ENCODE assay signal across 8 cellular contexts in genomic region chr12:123660328-123660727, GRCh38. TPM values are rescaled to one million over a fixed set of nuclear protein-coding genes. Genes with fewer than 3 reads are reported as not detected.
DNase-seq lines count a peak whose midpoint lies in the region; ATAC-seq, FAIRE-seq and TF ChIP-seq lines count a peak whose summit lies in the region.
"Had no signal": no experiment of that assay in that cellular context is flagged by ENCODE, and none has a peak within 500 bp of the region (broad histone marks: within the 10 kb centered on the region; RNA-seq: fewer than 3 reads in every experiment).

No MANE protein-coding gene starts in this region.

- H2AK5ac ChIP-seq in trophoblast cell (ENCODE audit: low read length) = no peak overlapping the region

- H3K4me2 ChIP-seq in GM23248 (ENCODE audit: unreplicated experiment) = peak overlapping the region; percentile 71
- H3K4me2 ChIP-seq in trophoblast cell (ENCODE audit: low read length) = no peak overlapping the region
- no peak overlapping the region for H3K4me2 ChIP-seq in HepG2 (ENCODE audit: low read depth, low read length)

- TF ChIP-seq POLR2A in HepG2 (IDR thresholded peaks at IDR 0.05; ENCODE audit: insufficient read depth in 1 of 2, low read depth in 2 of 2, low read length in 2 of 2) = no peak

- no peak for ATAC-seq in HepG2
- ATAC-seq in HG02973 (IDR thresholded peaks at IDR 0.05; ENCODE audit: unreplicated experiment) = no peak

- no peaks in the 10 kb centered on the region; the same call in 1 of the 2 replicates for H4K20me1 ChIP-seq in GM23248 (ENCODE audit: insufficient read depth)
- H4K20me1 ChIP-seq in HepG2 (ENCODE audit: insufficient read depth, low read length) = no peaks in the 10 kb centered on the region

- peaks cover 26% of the 10 kb centered on the region for H3K4me1 ChIP-seq in GM23248 (ENCODE audit: insufficient read depth)
- no peaks in the 10 kb centered on the region for H3K4me1 ChIP-seq in trophoblast cell (ENCODE audit: control insufficient read depth in 1 of 2, insufficient read depth in 2 of 2, low read length in 2 of 2)
- no peaks in the 10 kb centered on the region for H3K4me1 ChIP-seq in HepG2 (ENCODE audit: insufficient read depth, low read length)

- H3K36me3 ChIP-seq in GM23248 (ENCODE audit: low read depth) (peaks cover 29% of the 10 kb centered on the region), trophoblast cell (ENCODE audit: control insufficient read depth in 1 of 2, insufficient read depth in 2 of 2, low read length in 2 of 2) (peaks cover 10 to 11% of the 10 kb centered on the region in 2 experiments), HepG2 (replicated peaks in 1 of 2; ENCODE audit: control insufficient read depth in 1 of 2, insufficient read depth in 2 of 2, low read length in 2 of 2) (peaks cover 2 to 32% of the 10 kb centered on the region in 2 experiments; a peak in 4 of 5 replicates)

- no peaks in the 10 kb centered on the region for H3K9me3 ChIP-seq in GM23248 (ENCODE audit: low read depth)
- no peaks in the 10 kb centered on the region for H3K9me3 ChIP-seq in trophoblast cell (ENCODE audit: insufficient read depth, low read depth, low read length)
- no peaks in the 10 kb centered on the region for H3K9me3 ChIP-seq in HepG2 (ENCODE audit: low read length)

- H3K27ac ChIP-seq in GM23248 (peak overlapping the region; percentile 89), trophoblast cell (ENCODE audit: low read depth, low read length) (no peak overlapping the region), HepG2 (ENCODE audit: extremely low read length, insufficient read depth, low read length) (no peak overlapping the region)

- H2BK12ac ChIP-seq in trophoblast cell (ENCODE audit: low read length) = no peak overlapping the region

- H3K4ac ChIP-seq in trophoblast cell (ENCODE audit: low read depth, low read length) = no peak overlapping the region

- DNase-seq in GM23248 (peak; percentile 96), astrocyte of the cerebellum (ENCODE audit: low read depth) (peak; percentile 11), trophoblast cell (peak; percentile 46 to 88), HepG2 (ENCODE audit: low spot score) (no peak), NCI-H1105 treated with DMSO at 0.1 percent for 48 hours (lab: John Stamatoyannopoulos, UW) (no peak)
- DNase-seq: dorsolateral prefrontal cortex had no signal

- TF ChIP-seq EP300 in HepG2 (IDR thresholded peaks at IDR 0.05; ENCODE audit: low read depth in 2 of 2, low read length in 2 of 2) (no peak), HepG2 (CRISPR knock-in tag; IDR thresholded peaks at IDR 0.05; ENCODE audit: borderline replicate concordance) (no peak)

- H3K9me2 ChIP-seq in GM23248 (ENCODE audit: insufficient read depth) = no peaks in the 10 kb centered on the region

- H3F3A ChIP-seq in GM23248 (ENCODE audit: insufficient read depth) = peaks cover 35% of the 10 kb centered on the region

- H3K9ac ChIP-seq in GM23248 (peak overlapping the region; percentile 75), trophoblast cell (ENCODE audit: low read length) (no peak overlapping the region), HepG2 (ENCODE audit: insufficient read depth, low read depth, low read length) (no peak overlapping the region)

- no peaks in the 10 kb centered on the region for H3K79me2 ChIP-seq in GM23248 (ENCODE audit: insufficient read depth)
- H3K79me2 ChIP-seq in trophoblast cell (ENCODE audit: control insufficient read depth, insufficient read depth, low read length, poor library complexity) = no peaks in the 10 kb centered on the region
- H3K79me2 ChIP-seq in HepG2 (ENCODE audit: insufficient read depth, low read length) = no peaks in the 10 kb centered on the region

- H2BK120ac ChIP-seq in trophoblast cell (ENCODE audit: insufficient read depth, low read length, poor library complexity) = no peak overlapping the region

- no peak for FAIRE-seq in HepG2 (lab: Jason Lieb, UNC)
- FAIRE-seq: TTC549 had no signal

- H3K27me3 ChIP-seq in GM23248 (replicated peaks; ENCODE audit: insufficient read depth) = no peaks in the 10 kb centered on the region
- H3K27me3 ChIP-seq in trophoblast cell (ENCODE audit: insufficient read depth, low read length) = no peaks in the 10 kb centered on the region
- no peaks in the 10 kb centered on the region for H3K27me3 ChIP-seq in HepG2 (ENCODE audit: control insufficient read depth in 1 of 2, insufficient read depth in 2 of 2, low read length in 2 of 2)
- H3K27me3 ChIP-seq: dorsolateral prefrontal cortex had no signal

- H4K8ac ChIP-seq in trophoblast cell (ENCODE audit: low read depth, low read length) = no peak overlapping the region

- TF ChIP-seq CTCF in astrocyte of the cerebellum (IDR thresholded peaks at IDR 0.05; ENCODE audit: low read depth, low read length, missing control alignments) (no peak), HepG2 (CRISPR knock-in tag; IDR thresholded peaks at IDR 0.05) (no peak)

- no peak overlapping the region for H4K12ac ChIP-seq in trophoblast cell (ENCODE audit: low read depth, low read length)

- POLR2A ChIA-PET in HepG2 (lab: Yijun Ruan, JAX) = interaction anchor here (1.4 kb wide), 1 partner anchor 51 kb away, joined by 6 read pairs; the partner anchor contains the start of gene ATP6V0A2

- H3K4me3 ChIP-seq in GM23248 (peak overlapping the region; percentile 60), astrocyte of the cerebellum (ENCODE audit: low read depth, low read length) (no peak overlapping the region), trophoblast cell (ENCODE audit: low read depth, low read length) (no peak overlapping the region), HepG2 (replicated peaks in 1 of 3; ENCODE audit: insufficient read depth in 1 of 3, low read depth in 2 of 3, low read length in 3 of 3) (no peak overlapping the region)
- H3K4me3 ChIP-seq: dorsolateral prefrontal cortex had no signal

- in situ Hi-C loops in GM23248 (cut with MboI) (no loop called here), astrocyte of the cerebellum (cut with HindIII; ENCODE audit: low sequenced_read_pairs) (loop anchor here (25.0 kb wide), 1 partner anchor 327 kb away; no protein-coding TSS in a partner anchor), HepG2 (cut with HindIII; ENCODE audit: extremely low pct_ligation_motif_present, low pct_unique_long_range_greater_than_20kb) (no loop called here)

- intact Hi-C loops in HepG2 (cut with micrococcal nuclease; ENCODE audit: unreplicated experiment) = no loop called here

- no peaks in the 10 kb centered on the region for H3K79me1 ChIP-seq in trophoblast cell (ENCODE audit: low read length)

- H3K23ac ChIP-seq in trophoblast cell (ENCODE audit: low read length) = no peak overlapping the region

- no peak for TF ChIP-seq RAD21 in HepG2 (CRISPR knock-in tag; IDR thresholded peaks at IDR 0.05)

- no peak overlapping the region for H3K18ac ChIP-seq in trophoblast cell (ENCODE audit: low read length)

- H2AFZ ChIP-seq in GM23248 = peak overlapping the region; percentile 55
- no peak overlapping the region for H2AFZ ChIP-seq in trophoblast cell (ENCODE audit: insufficient read depth, low read length, poor library complexity)
- no peak overlapping the region for H2AFZ ChIP-seq in HepG2 (ENCODE audit: low read length)

- no peak overlapping the region for H2BK5ac ChIP-seq in trophoblast cell (ENCODE audit: low read depth, low read length, poor library complexity)

- 0% methylated on average over 3 of the region's 3 CpGs for WGBS in GM23248 (ENCODE audit: low coverage in 1 of 2, low lambda C conversion rate in 2 of 2, missing lambda C conversion rate in 2 of 2), 2 experiments
- WGBS in trophoblast cell (ENCODE audit: extremely low coverage, insufficient coverage, insufficient read length) = no CpG with 5 or more reads among the region's 3 CpGs
- over 99% methylated on average over 3 of the region's 3 CpGs for WGBS in HepG2 (ENCODE audit: low lambda C conversion rate)

- H4K91ac ChIP-seq in trophoblast cell (ENCODE audit: low read depth, low read length) = no peak overlapping the region

- no peak overlapping the region for H3K14ac ChIP-seq in trophoblast cell (ENCODE audit: low read length)

- no TSS peak for BruUV-seq in HepG2 (replicated peaks; lab: Mats Ljungman, UMichigan)

- CTCF ChIA-PET in HepG2 (lab: Yijun Ruan, JAX; ENCODE audit: low intra/inter-chr PET ratio, low total read pairs) = no interaction called here

RNA-seq across cellular contexts. Expression of gene TCTN2, which starts 10.6 kb away (rescaled TPM):
- total RNA-seq in GM23248 (2014; rRNA removed; shearing (Covaris generic)) = 9.3 and 13.3 TPM in 2 replicates
- polyA plus RNA-seq in GM23248 (2016; fragmentation: Nextera tagmentation; extraction: Ambion mirVana) (4.4 and 5.0 TPM in 2 replicates), HepG2 (2011; rRNA removed) (3.9 and 5.0 TPM in 2 replicates)
- 7.2 and 7.3 TPM in 2 replicates for polyA plus RNA-seq in trophoblast cell (2013)
- total RNA-seq in HepG2 (2016; rRNA removed; fragmentation: Illumina TruSeq; extraction: Trizol) = 4.1 and 8.1 TPM in 2 replicates
- total RNA-seq in HepG2 (2016; cell fraction: cytosol; rRNA removed; fragmentation: Illumina TruSeq; extraction: Trizol; ENCODE audit: low read depth) = 3.3 and 4.2 TPM in 2 replicates
- total RNA-seq in HepG2 (2016; cell fraction: insoluble cytoplasmic fraction; rRNA removed; fragmentation: Illumina TruSeq; extraction: Trizol) = 4.1 and 7.3 TPM in 2 replicates
- total RNA-seq in HepG2 (2016; cell fraction: membrane; rRNA removed; fragmentation: Illumina TruSeq; extraction: Trizol) = 4.9 and 5.0 TPM in 2 replicates
- total RNA-seq in HepG2 (2016; cell fraction: nucleus; rRNA removed; fragmentation: Illumina TruSeq; extraction: Trizol) = 7.9 and 8.3 TPM in 2 replicates
- 2.7 and 3.2 TPM in 2 replicates for polyA plus RNA-seq in HepG2 (2011; cell fraction: cytosol; rRNA removed)
- polyA plus RNA-seq in HepG2 (2011; cell fraction: nucleus; rRNA removed) = 6.4 and 6.7 TPM in 2 replicates
- 3.7 and 5.5 TPM in 2 replicates for polyA plus RNA-seq in HepG2 (2012)
- 0.93 and 1.1 TPM in 2 replicates for polyA plus RNA-seq in HepG2 (2016; cell fraction: cytosol; fragmentation: Illumina TruSeq; extraction: Trizol; ENCODE audit: low read depth)
- 3.3 and 3.7 TPM in 2 replicates for polyA plus RNA-seq in HepG2 (2016; cell fraction: insoluble cytoplasmic fraction; fragmentation: Illumina TruSeq; extraction: Trizol; ENCODE audit: low read depth)
- 2.4 and 2.6 TPM in 2 replicates for polyA plus RNA-seq in HepG2 (2016; cell fraction: membrane; fragmentation: Illumina TruSeq; extraction: Trizol; ENCODE audit: low read depth)
- 12.7 and 13.0 TPM in 2 replicates for polyA plus RNA-seq in HepG2 (2016; cell fraction: nucleus; fragmentation: Illumina TruSeq; extraction: Trizol; ENCODE audit: insufficient read depth, low read depth)
- 11.6 and 14.2 TPM in 2 replicates for polyA minus RNA-seq in HepG2 (2011; rRNA and poly(A)+ RNA removed; ENCODE audit: low replicate concordance)
- 3.0 and 3.9 TPM in 2 replicates for polyA minus RNA-seq in HepG2 (2011; cell fraction: cytosol; rRNA and poly(A)+ RNA removed)
- polyA minus RNA-seq in HepG2 (2011; cell fraction: nucleus; rRNA and poly(A)+ RNA removed) = 4.5 and 6.1 TPM in 2 replicates

RNA-seq across cellular contexts. Expression of gene GTF2H3, which starts 26.7 kb away (rescaled TPM):
- total RNA-seq in GM23248 (2014; rRNA removed; shearing (Covaris generic)) = 38.7 and 54.5 TPM in 2 replicates
- polyA plus RNA-seq in GM23248 (2016; fragmentation: Nextera tagmentation; extraction: Ambion mirVana) (24.2 and 25.8 TPM in 2 replicates), HepG2 (2011; rRNA removed) (24.6 and 35.8 TPM in 2 replicates)
- polyA plus RNA-seq in trophoblast cell (2013) = 20.7 and 21.6 TPM in 2 replicates
- 58.8 and 88.6 TPM in 2 replicates for total RNA-seq in HepG2 (2016; rRNA removed; fragmentation: Illumina TruSeq; extraction: Trizol)
- total RNA-seq in HepG2 (2016; cell fraction: cytosol; rRNA removed; fragmentation: Illumina TruSeq; extraction: Trizol; ENCODE audit: low read depth) = 15.1 and 15.3 TPM in 2 replicates
- 59.9 and 91.7 TPM in 2 replicates for total RNA-seq in HepG2 (2016; cell fraction: insoluble cytoplasmic fraction; rRNA removed; fragmentation: Illumina TruSeq; extraction: Trizol)
- total RNA-seq in HepG2 (2016; cell fraction: membrane; rRNA removed; fragmentation: Illumina TruSeq; extraction: Trizol) = 10.1 and 11.7 TPM in 2 replicates
- 31.6 and 37.7 TPM in 2 replicates for total RNA-seq in HepG2 (2016; cell fraction: nucleus; rRNA removed; fragmentation: Illumina TruSeq; extraction: Trizol)
- polyA plus RNA-seq in HepG2 (2011; cell fraction: cytosol; rRNA removed) = 18.5 and 28.8 TPM in 2 replicates
- 9.9 and 10.3 TPM in 2 replicates for polyA plus RNA-seq in HepG2 (2011; cell fraction: nucleus; rRNA removed)
- polyA plus RNA-seq in HepG2 (2012) = 25.9 and 38.9 TPM in 2 replicates
- polyA plus RNA-seq in HepG2 (2016; cell fraction: cytosol; fragmentation: Illumina TruSeq; extraction: Trizol; ENCODE audit: low read depth) = 2.0 and 2.1 TPM in 2 replicates
- 54.9 and 61.2 TPM in 2 replicates for polyA plus RNA-seq in HepG2 (2016; cell fraction: insoluble cytoplasmic fraction; fragmentation: Illumina TruSeq; extraction: Trizol; ENCODE audit: low read depth)
- 4.9 and 5.3 TPM in 2 replicates for polyA plus RNA-seq in HepG2 (2016; cell fraction: membrane; fragmentation: Illumina TruSeq; extraction: Trizol; ENCODE audit: low read depth)
- polyA plus RNA-seq in HepG2 (2016; cell fraction: nucleus; fragmentation: Illumina TruSeq; extraction: Trizol; ENCODE audit: insufficient read depth, low read depth) = 35.7 and 38.8 TPM in 2 replicates
- polyA minus RNA-seq in HepG2 (2011; rRNA and poly(A)+ RNA removed; ENCODE audit: low replicate concordance) = 23.9 and 24.4 TPM in 2 replicates
- polyA minus RNA-seq in HepG2 (2011; cell fraction: cytosol; rRNA and poly(A)+ RNA removed) = 17.9 and 24.5 TPM in 2 replicates
- polyA minus RNA-seq in HepG2 (2011; cell fraction: nucleus; rRNA and poly(A)+ RNA removed) = 25.1 and 33.9 TPM in 2 replicates

RNA-seq across cellular contexts. Expression of gene EIF2B1, which starts 26.8 kb away (rescaled TPM):
- 88.0 and 108 TPM in 2 replicates for total RNA-seq in GM23248 (2014; rRNA removed; shearing (Covaris generic))
- 63.3 and 63.5 TPM in 2 replicates for polyA plus RNA-seq in GM23248 (2016; fragmentation: Nextera tagmentation; extraction: Ambion mirVana)
- 29.6 and 30.3 TPM in 2 replicates for polyA plus RNA-seq in trophoblast cell (2013)
- total RNA-seq in HepG2 (2016; rRNA removed; fragmentation: Illumina TruSeq; extraction: Trizol) = 37.4 and 45.1 TPM in 2 replicates
- total RNA-seq in HepG2 (2016; cell fraction: cytosol; rRNA removed; fragmentation: Illumina TruSeq; extraction: Trizol; ENCODE audit: low read depth) = 6.1 and 6.7 TPM in 2 replicates
- 35.8 and 45.7 TPM in 2 replicates for total RNA-seq in HepG2 (2016; cell fraction: insoluble cytoplasmic fraction; rRNA removed; fragmentation: Illumina TruSeq; extraction: Trizol)
- 12.7 and 13.4 TPM in 2 replicates for total RNA-seq in HepG2 (2016; cell fraction: membrane; rRNA removed; fragmentation: Illumina TruSeq; extraction: Trizol)
- 21.2 TPM in 2 replicates for total RNA-seq in HepG2 (2016; cell fraction: nucleus; rRNA removed; fragmentation: Illumina TruSeq; extraction: Trizol)
- 18.7 and 20.1 TPM in 2 replicates for polyA plus RNA-seq in HepG2 (2011; rRNA removed)
- 13.7 and 16.6 TPM in 2 replicates for polyA plus RNA-seq in HepG2 (2011; cell fraction: cytosol; rRNA removed)
- 34.5 and 45.8 TPM in 2 replicates for polyA plus RNA-seq in HepG2 (2011; cell fraction: nucleus; rRNA removed)
- 20.4 and 24.1 TPM in 2 replicates for polyA plus RNA-seq in HepG2 (2012)
- 5.1 and 5.6 TPM in 2 replicates for polyA plus RNA-seq in HepG2 (2016; cell fraction: cytosol; fragmentation: Illumina TruSeq; extraction: Trizol; ENCODE audit: low read depth)
- 50.2 and 53.5 TPM in 2 replicates for polyA plus RNA-seq in HepG2 (2016; cell fraction: insoluble cytoplasmic fraction; fragmentation: Illumina TruSeq; extraction: Trizol; ENCODE audit: low read depth)
- polyA plus RNA-seq in HepG2 (2016; cell fraction: membrane; fragmentation: Illumina TruSeq; extraction: Trizol; ENCODE audit: low read depth) = 10.5 and 10.8 TPM in 2 replicates
- 37.5 and 40.1 TPM in 2 replicates for polyA plus RNA-seq in HepG2 (2016; cell fraction: nucleus; fragmentation: Illumina TruSeq; extraction: Trizol; ENCODE audit: insufficient read depth, low read depth)
- polyA minus RNA-seq in HepG2 (2011; rRNA and poly(A)+ RNA removed; ENCODE audit: low replicate concordance) = 6.3 and 19.6 TPM in 2 replicates
- 5.5 and 6.0 TPM in 2 replicates for polyA minus RNA-seq in HepG2 (2011; cell fraction: cytosol; rRNA and poly(A)+ RNA removed)
- 15.8 and 17.0 TPM in 2 replicates for polyA minus RNA-seq in HepG2 (2011; cell fraction: nucleus; rRNA and poly(A)+ RNA removed)

RNA-seq across cellular contexts. Expression of gene ATP6V0A2, which starts 51.8 kb away (rescaled TPM):
- 22.3 and 30.2 TPM in 2 replicates for total RNA-seq in GM23248 (2014; rRNA removed; shearing (Covaris generic))
- polyA plus RNA-seq in GM23248 (2016; fragmentation: Nextera tagmentation; extraction: Ambion mirVana) = 12.9 and 13.3 TPM in 2 replicates
- 9.9 and 10.0 TPM in 2 replicates for polyA plus RNA-seq in trophoblast cell (2013)
- 15.6 and 26.2 TPM in 2 replicates for total RNA-seq in HepG2 (2016; rRNA removed; fragmentation: Illumina TruSeq; extraction: Trizol)
- total RNA-seq in HepG2 (2016; cell fraction: cytosol; rRNA removed; fragmentation: Illumina TruSeq; extraction: Trizol; ENCODE audit: low read depth) = 2.6 and 4.1 TPM in 2 replicates
- 15.5 and 23.9 TPM in 2 replicates for total RNA-seq in HepG2 (2016; cell fraction: insoluble cytoplasmic fraction; rRNA removed; fragmentation: Illumina TruSeq; extraction: Trizol)
- 8.4 and 9.1 TPM in 2 replicates for total RNA-seq in HepG2 (2016; cell fraction: membrane; rRNA removed; fragmentation: Illumina TruSeq; extraction: Trizol)
- 23.2 and 27.6 TPM in 2 replicates for total RNA-seq in HepG2 (2016; cell fraction: nucleus; rRNA removed; fragmentation: Illumina TruSeq; extraction: Trizol)
- polyA plus RNA-seq in HepG2 (2011; rRNA removed) = 17.7 and 18.2 TPM in 2 replicates
- 7.1 and 10.2 TPM in 2 replicates for polyA plus RNA-seq in HepG2 (2011; cell fraction: cytosol; rRNA removed)
- 19.2 and 23.4 TPM in 2 replicates for polyA plus RNA-seq in HepG2 (2011; cell fraction: nucleus; rRNA removed)
- polyA plus RNA-seq in HepG2 (2012) = 8.7 and 11.1 TPM in 2 replicates
- polyA plus RNA-seq in HepG2 (2016; cell fraction: cytosol; fragmentation: Illumina TruSeq; extraction: Trizol; ENCODE audit: low read depth) = 1.0 and 1.6 TPM in 2 replicates
- 9.6 and 10.7 TPM in 2 replicates for polyA plus RNA-seq in HepG2 (2016; cell fraction: insoluble cytoplasmic fraction; fragmentation: Illumina TruSeq; extraction: Trizol; ENCODE audit: low read depth)
- polyA plus RNA-seq in HepG2 (2016; cell fraction: membrane; fragmentation: Illumina TruSeq; extraction: Trizol; ENCODE audit: low read depth) = 2.5 and 2.6 TPM in 2 replicates
- 21.9 and 22.0 TPM in 2 replicates for polyA plus RNA-seq in HepG2 (2016; cell fraction: nucleus; fragmentation: Illumina TruSeq; extraction: Trizol; ENCODE audit: insufficient read depth, low read depth)
- polyA minus RNA-seq in HepG2 (2011; rRNA and poly(A)+ RNA removed; ENCODE audit: low replicate concordance) = 48.3 and 119 TPM in 2 replicates
- 10.5 and 14.0 TPM in 2 replicates for polyA minus RNA-seq in HepG2 (2011; cell fraction: cytosol; rRNA and poly(A)+ RNA removed)
- 24.8 and 26.0 TPM in 2 replicates for polyA minus RNA-seq in HepG2 (2011; cell fraction: nucleus; rRNA and poly(A)+ RNA removed)

RNA-seq across cellular contexts. Expression of gene DDX55, which starts 58.4 kb away (rescaled TPM):
- total RNA-seq in GM23248 (2014; rRNA removed; shearing (Covaris generic)) = 10.5 and 20.4 TPM in 2 replicates
- polyA plus RNA-seq in GM23248 (2016; fragmentation: Nextera tagmentation; extraction: Ambion mirVana) (13.6 and 16.5 TPM in 2 replicates), HepG2 (2011; rRNA removed) (21.1 and 22.2 TPM in 2 replicates)
- polyA plus RNA-seq in trophoblast cell (2013) = 16.2 and 16.7 TPM in 2 replicates
- total RNA-seq in HepG2 (2016; rRNA removed; fragmentation: Illumina TruSeq; extraction: Trizol) = 29.5 and 37.0 TPM in 2 replicates
- 8.9 and 10.0 TPM in 2 replicates for total RNA-seq in HepG2 (2016; cell fraction: cytosol; rRNA removed; fragmentation: Illumina TruSeq; extraction: Trizol; ENCODE audit: low read depth)
- total RNA-seq in HepG2 (2016; cell fraction: insoluble cytoplasmic fraction; rRNA removed; fragmentation: Illumina TruSeq; extraction: Trizol) = 26.9 and 38.3 TPM in 2 replicates
- 15.6 and 16.1 TPM in 2 replicates for total RNA-seq in HepG2 (2016; cell fraction: membrane; rRNA removed; fragmentation: Illumina TruSeq; extraction: Trizol)
- total RNA-seq in HepG2 (2016; cell fraction: nucleus; rRNA removed; fragmentation: Illumina TruSeq; extraction: Trizol) = 35.7 and 44.5 TPM in 2 replicates
- 14.7 and 16.6 TPM in 2 replicates for polyA plus RNA-seq in HepG2 (2011; cell fraction: cytosol; rRNA removed)
- polyA plus RNA-seq in HepG2 (2011; cell fraction: nucleus; rRNA removed) = 51.9 and 61.7 TPM in 2 replicates
- polyA plus RNA-seq in HepG2 (2012) = 18.1 and 19.2 TPM in 2 replicates
- 2.9 and 3.0 TPM in 2 replicates for polyA plus RNA-seq in HepG2 (2016; cell fraction: cytosol; fragmentation: Illumina TruSeq; extraction: Trizol; ENCODE audit: low read depth)
- polyA plus RNA-seq in HepG2 (2016; cell fraction: insoluble cytoplasmic fraction; fragmentation: Illumina TruSeq; extraction: Trizol; ENCODE audit: low read depth) = 28.1 and 28.8 TPM in 2 replicates
- 6.4 and 7.9 TPM in 2 replicates for polyA plus RNA-seq in HepG2 (2016; cell fraction: membrane; fragmentation: Illumina TruSeq; extraction: Trizol; ENCODE audit: low read depth)
- 105 and 110 TPM in 2 replicates for polyA plus RNA-seq in HepG2 (2016; cell fraction: nucleus; fragmentation: Illumina TruSeq; extraction: Trizol; ENCODE audit: insufficient read depth, low read depth)
- 19.8 and 42.6 TPM in 2 replicates for polyA minus RNA-seq in HepG2 (2011; rRNA and poly(A)+ RNA removed; ENCODE audit: low replicate concordance)
- 6.6 and 12.3 TPM in 2 replicates for polyA minus RNA-seq in HepG2 (2011; cell fraction: cytosol; rRNA and poly(A)+ RNA removed)
- polyA minus RNA-seq in HepG2 (2011; cell fraction: nucleus; rRNA and poly(A)+ RNA removed) = 42.1 and 43.8 TPM in 2 replicates

Comparison
In these comparisons a context has a peak if more than half of its experiments do, and no peak if none do; other contexts are left out.
1. DNase-seq: peak in GM23248 (single experiment), astrocyte of the cerebellum (single experiment) and trophoblast cell (2 of 2); none in HepG2 (single experiment) and NCI-H1105 treated with DMSO at 0.1 percent for 48 hours (single experiment).